ENCODE assay signal across 19 cellular contexts in genomic region chr6:143163621-143164020, GRCh38.
"Had no signal": no experiment of that assay in that cellular context is flagged by ENCODE, and none has a peak within 500 bp of the region (broad histone marks: within the 10 kb centered on the region; RNA-seq: fewer than 3 reads in every experiment).

No MANE protein-coding gene starts in this region.

- ATAC-seq: effector memory CD8-positive, alpha-beta T cell; left lung; natural killer cell; stimulated activated naive CD8-positive, alpha-beta T cell treated with anti-CD3 and anti-CD28 coated beads, Interleukin-15, amount 100 ng/mL, for 72 hours had no signal

- H3K27ac Mint-ChIP-seq: effector memory CD8-positive, alpha-beta T cell; natural killer cell; progenitor cell of endocrine pancreas; stimulated activated memory B cell treated with anti-CD40 and anti-IgM and Interleukin-4, amounts not matched to agents 10 μg/mL and 1 μg/mL and 100 μg/mL, for 72 hours; stimulated activated naive CD8-positive, alpha-beta T cell treated with anti-CD3 and anti-CD28 coated beads, Interleukin-15, amount 100 ng/mL, for 72 hours had no signal

- H3K36me3 ChIP-seq: transverse colon, vagina had no signal

- H3K4me3 Mint-ChIP-seq: effector memory CD8-positive, alpha-beta T cell; natural killer cell; neural crest cell; stimulated activated memory B cell treated with anti-CD40 and anti-IgM and Interleukin-4, amounts not matched to agents 10 μg/mL and 1 μg/mL and 100 μg/mL, for 72 hours; stimulated activated naive CD8-positive, alpha-beta T cell treated with anti-CD3 and anti-CD28 coated beads, Interleukin-15, amount 100 ng/mL, for 72 hours had no signal

- H3K9me3 ChIP-seq: esophagus squamous epithelium, left lung, sigmoid colon, spleen, suprapubic skin, transverse colon, vagina had no signal

- DNase-seq: dermis blood vessel endothelial cell; effector memory CD8-positive, alpha-beta T cell; erythroblast; esophagus squamous epithelium; left lung; mesenchymal stem cell; natural killer cell; sigmoid colon; spleen; stimulated activated CD4-positive, alpha-beta T cell treated with anti-CD3 and anti-CD28 coated beads, Interleukin-4, amount 100 ng/mL, for 4 hours; stimulated activated naive CD8-positive, alpha-beta T cell treated with anti-CD3 and anti-CD28 coated beads, Interleukin-15, amount 100 ng/mL, for 72 hours; transverse colon had no signal

- H3K4me1 Mint-ChIP-seq: natural killer cell; neural crest cell; stimulated activated memory B cell treated with anti-CD40 and anti-IgM and Interleukin-4, amounts not matched to agents 10 μg/mL and 1 μg/mL and 100 μg/mL, for 72 hours had no signal

- H3K9me3 Mint-ChIP-seq: effector memory CD8-positive, alpha-beta T cell; natural killer cell; neural crest cell; stimulated activated memory B cell treated with anti-CD40 and anti-IgM and Interleukin-4, amounts not matched to agents 10 μg/mL and 1 μg/mL and 100 μg/mL, for 72 hours; stimulated activated naive CD8-positive, alpha-beta T cell treated with anti-CD3 and anti-CD28 coated beads, Interleukin-15, amount 100 ng/mL, for 72 hours had no signal

- H3K27me3 Mint-ChIP-seq: effector memory CD8-positive, alpha-beta T cell; progenitor cell of endocrine pancreas; stimulated activated memory B cell treated with anti-CD40 and anti-IgM and Interleukin-4, amounts not matched to agents 10 μg/mL and 1 μg/mL and 100 μg/mL, for 72 hours; stimulated activated naive CD8-positive, alpha-beta T cell treated with anti-CD3 and anti-CD28 coated beads, Interleukin-15, amount 100 ng/mL, for 72 hours had no signal

- H3K4me3 ChIP-seq: coronary artery, esophagus squamous epithelium, left lung, sigmoid colon, spleen, suprapubic skin, transverse colon, vagina had no signal

- H3K36me3 Mint-ChIP-seq: natural killer cell had no signal

- H3K27ac ChIP-seq: coronary artery, esophagus squamous epithelium, left lung, parathyroid adenoma, sigmoid colon, suprapubic skin, transverse colon, vagina had no signal

- H3K4me1 ChIP-seq: left lung, parathyroid adenoma, sigmoid colon, transverse colon, vagina had no signal
